In the genomic region with DNA sequence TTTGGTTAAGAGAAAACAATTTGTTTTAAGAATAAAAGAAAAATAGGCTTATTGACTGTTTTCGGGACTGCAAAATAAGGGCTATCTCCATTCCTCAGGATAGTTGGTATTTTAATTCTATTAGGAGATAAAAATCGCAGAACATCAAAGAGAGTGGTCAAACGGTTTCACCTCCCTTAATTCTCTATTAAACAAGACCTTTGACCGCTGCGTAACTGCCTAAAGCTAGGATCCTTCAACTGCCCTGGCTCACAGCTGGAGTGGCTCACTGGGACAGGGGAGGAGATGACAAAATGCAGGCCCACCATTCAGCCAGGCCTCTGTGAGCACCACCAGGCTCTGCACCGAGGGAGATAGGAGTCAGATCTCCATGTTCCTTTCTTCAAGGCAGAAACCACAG, we compare ENCODE assay signal across 19 cellular contexts.
A peak's percentile ranks its signal among the peaks of the same experiment; 100 is the strongest.
DNase-seq lines count a peak whose midpoint lies in the region; ATAC-seq and TF ChIP-seq lines count a peak whose summit lies in the region.
"Had no signal": no experiment of that assay in that cellular context is flagged by ENCODE, and none has a peak within 500 bp of the region (broad histone marks: within the 10 kb centered on the region; RNA-seq: fewer than 3 reads in every experiment).

No MANE protein-coding gene starts in this region.

- H2AFZ ChIP-seq in hepatocyte (peak overlapping the region; percentile 32), neural progenitor cell (replicated peaks) (peak overlapping the region; percentile 9)

- H3F3A ChIP-seq in neural progenitor cell (ENCODE audit: low read depth) = no peaks in the 10 kb centered on the region

- peak overlapping the region; percentile 11 for H3K27ac ChIP-seq in cardiac muscle cell
- H3K27ac ChIP-seq in hepatocyte = no peak overlapping the region
- H3K27ac ChIP-seq in neural progenitor cell = no peak overlapping the region
- no peak overlapping the region for H3K27ac ChIP-seq in CD8-positive, alpha-beta T cell (ENCODE audit: low read depth, low read length)

- no peaks in the 10 kb centered on the region for H3K9me3 Mint-ChIP-seq in neural progenitor cell
- H3K9me3 Mint-ChIP-seq in CD8-positive, alpha-beta T cell = no peaks in the 10 kb centered on the region

- H3K9ac ChIP-seq in neural progenitor cell = no peak overlapping the region

- no peak overlapping the region for H3K4me3 Mint-ChIP-seq in neural progenitor cell
- H3K4me3 Mint-ChIP-seq in CD8-positive, alpha-beta T cell = no peak overlapping the region
- H3K4me3 Mint-ChIP-seq: B cell had no signal

- no peaks in the 10 kb centered on the region for H4K20me1 ChIP-seq in hepatocyte (ENCODE audit: insufficient read depth, poor library complexity, severe bottlenecking)
- no peaks in the 10 kb centered on the region for H4K20me1 ChIP-seq in neural progenitor cell (ENCODE audit: low read depth)

- H3K79me2 ChIP-seq in hepatocyte (no peaks in the 10 kb centered on the region), neural progenitor cell (ENCODE audit: low read depth) (no peaks in the 10 kb centered on the region)

- H3K36me3 ChIP-seq in cardiac muscle cell (no peaks in the 10 kb centered on the region), hepatocyte (replicated peaks; ENCODE audit: insufficient read depth, low read depth) (no peaks in the 10 kb centered on the region), neural progenitor cell (no peaks in the 10 kb centered on the region)
- H3K36me3 ChIP-seq in CD8-positive, alpha-beta T cell (ENCODE audit: insufficient read depth, low read length) = no peaks in the 10 kb centered on the region

- H3K27me3 Mint-ChIP-seq in neural progenitor cell (ENCODE audit: insufficient read depth, low read depth) = peaks cover 2% of the 10 kb centered on the region
- H3K27me3 Mint-ChIP-seq in CD8-positive, alpha-beta T cell (ENCODE audit: low read depth) = peaks cover 7% of the 10 kb centered on the region

- peak in 1 of 2 donors; percentile 55 for DNase-seq in cardiac muscle cell (ENCODE audit: low read depth in 1 of 2, low spot score in 1 of 2)
- DNase-seq in cardiac septum (ENCODE audit: low spot score) = no peak
- DNase-seq in hepatocyte (ENCODE audit: low spot score) = no peak
- no peak for DNase-seq in neural progenitor cell (ENCODE audit: low spot score)
- DNase-seq in CD8-positive, alpha-beta T cell = no peak
- no peak for DNase-seq in NCI-H1694 treated with DMSO at 0.1 percent for 48 hours (lab: John Stamatoyannopoulos, UW)
- DNase-seq in AG08396 (ENCODE audit: low spot score) = no peak
- DNase-seq: 8988T, COR-L47, GF-D8, IMR-90, NCI-H1417 treated with DMSO at 0.1 percent for 48 hours, NCI-H2029, NCI-H526, PC-3, RPMI8226, SHP77 treated with DMSO at 0.1 percent for 48 hours had no signal

- H3K4me2 ChIP-seq in hepatocyte (peak overlapping the region; percentile 9), neural progenitor cell (no peak overlapping the region)

- no peak for TF ChIP-seq CTCF in cardiac muscle cell (IDR thresholded peaks at IDR 0.05; ENCODE audit: low read depth, low read length)
- no peak for TF ChIP-seq CTCF in hepatocyte (IDR thresholded peaks at IDR 0.05; ENCODE audit: poor library complexity)
- no peak for TF ChIP-seq CTCF in neural progenitor cell (IDR thresholded peaks at IDR 0.05)
- TF ChIP-seq CTCF in CD8-positive, alpha-beta T cell (IDR thresholded peaks at IDR 0.05) = no peak

- CTCF ChIA-PET in CD8-positive, alpha-beta T cell (lab: Charles Lee) = no interaction called here

- ATAC-seq in CD8-positive, alpha-beta T cell = no peak
- no peak for ATAC-seq in GM19463 (IDR thresholded peaks at IDR 0.05; ENCODE audit: unreplicated experiment)
- ATAC-seq: PC-3 had no signal

- no peaks in the 10 kb centered on the region for H3K36me3 Mint-ChIP-seq in neural progenitor cell
- H3K36me3 Mint-ChIP-seq in CD8-positive, alpha-beta T cell = no peaks in the 10 kb centered on the region

- 26% methylated on average over 6 of the region's 6 CpGs for WGBS in hepatocyte (ENCODE audit: low lambda C conversion rate, missing lambda C conversion rate)

- H3K4me1 ChIP-seq in cardiac muscle cell (ENCODE audit: low read depth) (peaks cover 25% of the 10 kb centered on the region), hepatocyte (ENCODE audit: insufficient read depth) (no peaks in the 10 kb centered on the region), neural progenitor cell (no peaks in the 10 kb centered on the region)
- no peaks in the 10 kb centered on the region for H3K4me1 ChIP-seq in CD8-positive, alpha-beta T cell (ENCODE audit: insufficient read depth, low read length)

- POLR2A ChIA-PET in CD8-positive, alpha-beta T cell (lab: Charles Lee) = no interaction called here

- H3K27ac Mint-ChIP-seq in neural progenitor cell = no peak overlapping the region
- no peak overlapping the region for H3K27ac Mint-ChIP-seq in CD8-positive, alpha-beta T cell
- H3K27ac Mint-ChIP-seq: B cell had no signal

- no peak overlapping the region for H3K4me3 ChIP-seq in cardiac muscle cell
- H3K4me3 ChIP-seq in hepatocyte = no peak overlapping the region
- H3K4me3 ChIP-seq in neural progenitor cell = no peak overlapping the region
- H3K4me3 ChIP-seq in CD8-positive, alpha-beta T cell (ENCODE audit: low read depth, low read length) = no peak overlapping the region

- no peaks in the 10 kb centered on the region for H3K9me2 ChIP-seq in hepatocyte (replicated peaks; ENCODE audit: insufficient read depth)

- H3K9me3 ChIP-seq in cardiac muscle cell (ENCODE audit: low read depth) (no peaks in the 10 kb centered on the region), hepatocyte (ENCODE audit: low read depth) (no peaks in the 10 kb centered on the region), neural progenitor cell (ENCODE audit: low read depth) (no peaks in the 10 kb centered on the region)
- no peaks in the 10 kb centered on the region for H3K9me3 ChIP-seq in CD8-positive, alpha-beta T cell (ENCODE audit: low read length)

- intact Hi-C loops in cardiac septum (cut with DNase I) = no loop called here
- intact Hi-C loops in CD8-positive, alpha-beta T cell (cut with DNase I, micrococcal nuclease) = no loop called here

- H3K27me3 ChIP-seq in cardiac muscle cell (no peaks in the 10 kb centered on the region), hepatocyte (no peaks in the 10 kb centered on the region), neural progenitor cell (no peaks in the 10 kb centered on the region)
- no peaks in the 10 kb centered on the region for H3K27me3 ChIP-seq in CD8-positive, alpha-beta T cell (ENCODE audit: insufficient read depth, low read length)

- H3K4me1 Mint-ChIP-seq in neural progenitor cell = peaks cover 3% of the 10 kb centered on the region
- H3K4me1 Mint-ChIP-seq in CD8-positive, alpha-beta T cell (ENCODE audit: low read depth) = no peaks in the 10 kb centered on the region
- H3K4me1 Mint-ChIP-seq: B cell had no signal
